ENCODE assay signal across 17 cellular contexts in the genomic region with DNA sequence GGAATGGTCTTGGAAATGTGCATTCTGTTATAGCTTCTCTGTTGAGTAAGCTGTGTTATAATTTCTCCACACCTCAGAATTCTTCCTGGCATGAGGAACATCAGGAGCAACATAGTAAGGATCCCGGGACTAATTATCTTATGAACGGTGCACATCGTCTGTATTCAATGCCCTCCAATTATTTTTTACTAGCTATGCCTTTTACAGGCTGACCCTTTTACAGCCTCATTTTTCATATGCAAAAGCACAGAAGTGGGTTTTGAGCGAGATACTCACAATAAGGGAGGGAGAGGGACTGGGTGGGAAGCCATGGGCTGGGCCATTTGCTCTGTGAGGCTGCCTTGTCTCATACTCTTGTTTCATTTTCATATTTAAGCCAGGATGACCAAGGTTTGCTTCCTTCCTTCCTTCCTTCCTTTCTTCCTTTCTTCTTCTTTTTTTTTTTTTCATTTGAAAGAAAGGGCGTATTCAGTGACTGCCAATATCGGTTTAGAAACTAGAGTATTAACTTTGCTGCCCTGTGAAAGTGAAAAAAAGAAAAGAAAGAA.
A peak's percentile ranks its signal among the peaks of the same experiment; 100 is the strongest.
DNase-seq lines count a peak whose midpoint lies in the region; ATAC-seq, FAIRE-seq and TF ChIP-seq lines count a peak whose summit lies in the region.
"Had no signal": no experiment of that assay in that cellular context is flagged by ENCODE, and none has a peak within 500 bp of the region (broad histone marks: within the 10 kb centered on the region; RNA-seq: fewer than 3 reads in every experiment).

No MANE protein-coding gene starts in this region.

- H3K36me3 Mint-ChIP-seq in nephron (ENCODE audit: low read depth) = peaks cover 6% of the 10 kb centered on the region
- H3K36me3 Mint-ChIP-seq: activated naive CD8-positive, alpha-beta T cell had no signal

- no peak for FAIRE-seq in D721Med (lab: Jason Lieb, UNC)
- FAIRE-seq: bronchial epithelial cell had no signal

- no peak overlapping the region for H3K4me3 Mint-ChIP-seq in nephron
- H3K4me3 Mint-ChIP-seq: activated naive CD8-positive, alpha-beta T cell; activated T-cell treated with anti-CD3 and anti-CD28 coated beads, Interleukin-2, amount 50 U/mL, for 72 hours; type B pancreatic cell had no signal

- H3K27ac Mint-ChIP-seq in nephron = peak overlapping the region in 2 of 3 experiments; percentile 43 to 49
- H3K27ac Mint-ChIP-seq: activated naive CD8-positive, alpha-beta T cell; activated T-cell treated with anti-CD3 and anti-CD28 coated beads, Interleukin-2, amount 50 U/mL, for 72 hours; type B pancreatic cell had no signal

- H3K36me3 ChIP-seq in HAP-1 (replicated peaks) = no peaks in the 10 kb centered on the region
- H3K36me3 ChIP-seq: WERI-Rb-1 had no signal

- peak overlapping the region; percentile 43; the same call in 1 of the 2 replicates for H3K4me3 ChIP-seq in GM08714 (ENCODE audit: low read length)
- H3K4me3 ChIP-seq in HAP-1 = no peak overlapping the region

- in situ Hi-C loops in HAP-1 (cut with MboI; ENCODE audit: low sequenced_read_pairs) = no loop called here

- TF ChIP-seq CTCF in nephron (IDR thresholded peaks at IDR 0.05; ENCODE audit: unreplicated experiment in 3 of 3) (no peak), D721Med (IDR thresholded peaks at IDR 0.05; ENCODE audit: insufficient read depth, missing control alignments) (no peak)

- H3K9me3 ChIP-seq in HAP-1 = no peaks in the 10 kb centered on the region

- H3K27me3 Mint-ChIP-seq in nephron (ENCODE audit: low read depth) = peaks cover 4% of the 10 kb centered on the region
- H3K27me3 Mint-ChIP-seq: activated naive CD8-positive, alpha-beta T cell had no signal

- H3K27me3 ChIP-seq in HAP-1 (ENCODE audit: low read depth) = no peaks in the 10 kb centered on the region

- peaks cover 5% of the 10 kb centered on the region for H3K9me3 Mint-ChIP-seq in nephron
- H3K9me3 Mint-ChIP-seq: activated T-cell treated with anti-CD3 and anti-CD28 coated beads, Interleukin-2, amount 50 U/mL, for 72 hours had no signal

- peaks cover 59% of the 10 kb centered on the region for H3K4me1 Mint-ChIP-seq in nephron

- ATAC-seq in HG03159 (IDR thresholded peaks at IDR 0.05; ENCODE audit: unreplicated experiment) (no peak), left lobe of liver (no peak)
- ATAC-seq: activated T-cell treated with anti-CD3 and anti-CD28 coated beads, Interleukin-2, amount 50 U/mL, for 72 hours had no signal

- peak; percentile 78 to 95 for DNase-seq in HAP-1 (ENCODE audit: low spot score in 2 of 2)
- peak; percentile 28 for DNase-seq in astrocyte of the hippocampus (ENCODE audit: low read depth, low spot score)
- no peak for DNase-seq in UCSD-AML1 (lab: John Stamatoyannopoulos, UW; ENCODE audit: unreplicated experiment)
- no peak for DNase-seq in left lobe of liver (ENCODE audit: low spot score)
- no peak for DNase-seq in D721Med (ENCODE audit: insufficient read length, low spot score)
- DNase-seq: activated T-cell treated with anti-CD3 and anti-CD28 coated beads, Interleukin-2, amount 50 U/mL, for 72 hours; erythroblast; NCI-H146; retina; stimulated activated naive CD4-positive, alpha-beta T cell; WERI-Rb-1 had no signal

- peaks cover 8% of the 10 kb centered on the region for H3K4me1 ChIP-seq in HAP-1

Comparison
In these comparisons a context has a peak if more than half of its experiments do, and no peak if none do; other contexts are left out.
1. DNase-seq: peak in HAP-1 (2 of 2) and astrocyte of the hippocampus (single experiment); none in UCSD-AML1 (single experiment), left lobe of liver (single experiment) and D721Med (single experiment).